Comparison of ENCODE assay signal across 21 cellular contexts in genomic region chr14:69680297-69680696, GRCh38.
DNase-seq lines count a peak whose midpoint lies in the region; ATAC-seq and TF ChIP-seq lines count a peak whose summit lies in the region.
"Had no signal": no experiment of that assay in that cellular context is flagged by ENCODE, and none has a peak within 500 bp of the region (broad histone marks: within the 10 kb centered on the region; RNA-seq: fewer than 3 reads in every experiment).

No MANE protein-coding gene starts in this region.

- peaks cover 31% of the 10 kb centered on the region for H3K36me3 Mint-ChIP-seq in activated CD8-positive, alpha-beta memory T cell treated with anti-CD3 and anti-CD28 coated beads, Interleukin-2, amount 10 ng/mL, durations not matched to agents 7 days and 5 days
- peaks cover 9 to 16% of the 10 kb centered on the region in 2 donors for H3K36me3 Mint-ChIP-seq in CD4-positive, alpha-beta memory T cell

- TF ChIP-seq POLR2A in esophagus muscularis mucosa (IDR thresholded peaks at IDR 0.05; ENCODE audit: low read depth) (no peak), sigmoid colon (IDR thresholded peaks at IDR 0.05) (no peak)

- intact Hi-C loops in CD4-positive, alpha-beta memory T cell (cut with micrococcal nuclease) = no loop called here
- intact Hi-C loops in esophagus muscularis mucosa (cut with DNase I) = no loop called here
- intact Hi-C loops in sigmoid colon (cut with DNase I) = no loop called here

- no peaks in the 10 kb centered on the region for H3K9me3 ChIP-seq in CD4-positive, alpha-beta memory T cell (ENCODE audit: control insufficient read depth in 1 of 2, low read length in 2 of 2)
- H3K9me3 ChIP-seq in esophagus muscularis mucosa = no peaks in the 10 kb centered on the region
- no peaks in the 10 kb centered on the region for H3K9me3 ChIP-seq in sigmoid colon
- H3K9me3 ChIP-seq: left lung had no signal

- H3K4me3 ChIP-seq in CD4-positive, alpha-beta memory T cell (ENCODE audit: low read length in 2 of 2) = no peak overlapping the region
- no peak overlapping the region for H3K4me3 ChIP-seq in esophagus muscularis mucosa
- H3K4me3 ChIP-seq in sigmoid colon = no peak overlapping the region
- H3K4me3 ChIP-seq: left lung, skin epidermis had no signal

- TF ChIP-seq CTCF in esophagus muscularis mucosa (IDR thresholded peaks at IDR 0.05) = no peak
- no peak for TF ChIP-seq CTCF in sigmoid colon (IDR thresholded peaks at IDR 0.05)

- 80% methylated on average over 1 of the region's 1 CpG for WGBS in esophagus muscularis mucosa
- WGBS in sigmoid colon, 2 donors = 79 to 93% methylated on average over 1 of the region's 1 CpG

- CTCF ChIA-PET in activated CD8-positive, alpha-beta memory T cell treated with anti-CD3 and anti-CD28 coated beads, Interleukin-2, amount 10 ng/mL, durations not matched to agents 7 days and 5 days (lab: Charles Lee) = no interaction called here
- CTCF ChIA-PET in CD4-positive, alpha-beta memory T cell (lab: Charles Lee; ENCODE audit: partially characterized antibody) = interaction anchor here (1.2 to 1.5 kb wide), 2 partner anchors 11 to 68 kb away, joined by 3 read pairs; no protein-coding TSS in a partner anchor

- peaks cover 83% of the 10 kb centered on the region for H3K4me1 Mint-ChIP-seq in activated CD8-positive, alpha-beta memory T cell treated with anti-CD3 and anti-CD28 coated beads, Interleukin-2, amount 10 ng/mL, durations not matched to agents 7 days and 5 days
- peaks cover 63 to 72% (median 68%) of the 10 kb centered on the region in 4 donors for H3K4me1 Mint-ChIP-seq in CD4-positive, alpha-beta memory T cell

- H3K4me3 Mint-ChIP-seq in activated CD8-positive, alpha-beta memory T cell treated with anti-CD3 and anti-CD28 coated beads, Interleukin-2, amount 10 ng/mL, durations not matched to agents 7 days and 5 days = no peak overlapping the region
- no peak overlapping the region for H3K4me3 Mint-ChIP-seq in CD4-positive, alpha-beta memory T cell
- H3K4me3 Mint-ChIP-seq: central memory CD8-positive, alpha-beta T cell had no signal

- H3K36me3 ChIP-seq in CD4-positive, alpha-beta memory T cell (ENCODE audit: insufficient read depth, low read length) = no peaks in the 10 kb centered on the region
- no peaks in the 10 kb centered on the region for H3K36me3 ChIP-seq in esophagus muscularis mucosa
- H3K36me3 ChIP-seq in sigmoid colon = no peaks in the 10 kb centered on the region
- H3K36me3 ChIP-seq: left lung had no signal

- POLR2A ChIA-PET in CD4-positive, alpha-beta memory T cell (lab: Charles Lee; ENCODE audit: partially characterized antibody) = no interaction called here

- no peak for DNase-seq in activated CD8-positive, alpha-beta memory T cell treated with anti-CD3 and anti-CD28 coated beads, Interleukin-2, amount 10 ng/mL, durations not matched to agents 7 days and 5 days
- DNase-seq in activated CD8-positive, alpha-beta memory T cell treated with anti-CD3 and anti-CD28 coated beads, Interleukin-2, amount 50 U/mL, for 48 hours = no peak
- no peak for DNase-seq in CD4-positive, alpha-beta memory T cell
- DNase-seq in esophagus muscularis mucosa (ENCODE audit: extremely low spot score) = no peak
- no peak for DNase-seq in sigmoid colon
- no peak for DNase-seq in GM03348 (ENCODE audit: low spot score)
- no peak for DNase-seq in stimulated activated CD4-positive, alpha-beta T cell treated with anti-CD3 and anti-CD28 coated beads, Interleukin-2, amount 100 ng/mL, for 24 hours
- DNase-seq: activated CD8-positive, alpha-beta memory T cell treated with anti-CD3 and anti-CD28 coated beads for 24 hours; COR-L47; DMS53; H7; left lung; NCI-H1105; NCI-H1930; NCI-H526 treated with DMSO at 0.1 percent for 48 hours; SW 1271; trophoblast cell had no signal

- no peaks in the 10 kb centered on the region for H3K9me3 Mint-ChIP-seq in activated CD8-positive, alpha-beta memory T cell treated with anti-CD3 and anti-CD28 coated beads, Interleukin-2, amount 10 ng/mL, durations not matched to agents 7 days and 5 days (ENCODE audit: low read depth)
- no peaks in the 10 kb centered on the region for H3K9me3 Mint-ChIP-seq in CD4-positive, alpha-beta memory T cell
- H3K9me3 Mint-ChIP-seq: central memory CD8-positive, alpha-beta T cell had no signal

- peaks cover 77% of the 10 kb centered on the region for H3K4me1 ChIP-seq in CD4-positive, alpha-beta memory T cell (ENCODE audit: insufficient read depth, low read length)
- H3K4me1 ChIP-seq in esophagus muscularis mucosa (peaks cover 53 to 90% (median 87%) of the 10 kb centered on the region in 4 donors), sigmoid colon (peaks cover 0 to 76% (median 62%) of the 10 kb centered on the region in 4 donors)

- no peak for TF ChIP-seq EP300 in esophagus muscularis mucosa (IDR thresholded peaks at IDR 0.05)
- TF ChIP-seq EP300 in sigmoid colon (IDR thresholded peaks at IDR 0.05) = no peak

- H3K27me3 Mint-ChIP-seq in activated CD8-positive, alpha-beta memory T cell treated with anti-CD3 and anti-CD28 coated beads, Interleukin-2, amount 10 ng/mL, durations not matched to agents 7 days and 5 days = no peaks in the 10 kb centered on the region
- no peaks in the 10 kb centered on the region for H3K27me3 Mint-ChIP-seq in CD4-positive, alpha-beta memory T cell
- H3K27me3 Mint-ChIP-seq: central memory CD8-positive, alpha-beta T cell had no signal

- H3K27ac ChIP-seq in CD4-positive, alpha-beta memory T cell (ENCODE audit: low read depth, low read length) = no peak overlapping the region
- H3K27ac ChIP-seq in esophagus muscularis mucosa (replicated peaks in 1 of 4) (peak overlapping the region in 3 of 4 donors; percentile 3 to 71 (median 9)), sigmoid colon (peak overlapping the region in 3 of 4 donors; percentile 24 to 72 (median 61))

- no peaks in the 10 kb centered on the region for H3K27me3 ChIP-seq in CD4-positive, alpha-beta memory T cell (ENCODE audit: insufficient read depth, low read length)
- no peaks in the 10 kb centered on the region for H3K27me3 ChIP-seq in esophagus muscularis mucosa
- H3K27me3 ChIP-seq in sigmoid colon = no peaks in the 10 kb centered on the region
- H3K27me3 ChIP-seq: left lung had no signal

- peak overlapping the region; percentile 26 for H3K27ac Mint-ChIP-seq in activated CD8-positive, alpha-beta memory T cell treated with anti-CD3 and anti-CD28 coated beads, Interleukin-2, amount 10 ng/mL, durations not matched to agents 7 days and 5 days
- H3K27ac Mint-ChIP-seq in CD4-positive, alpha-beta memory T cell = peak overlapping the region in 6 of 7 donors; percentile 14 to 65 (median 48)

- no peak for ATAC-seq in activated CD8-positive, alpha-beta memory T cell treated with anti-CD3 and anti-CD28 coated beads, Interleukin-2, amount 10 ng/mL, durations not matched to agents 7 days and 5 days
- ATAC-seq in HG03469 (IDR thresholded peaks at IDR 0.05; ENCODE audit: unreplicated experiment) = no peak
- ATAC-seq: activated CD4-positive, CD25-positive, alpha-beta regulatory T cell treated with anti-CD3 and anti-CD28 coated beads, Interleukin-2, amount 50 U/mL, for 24 hours; left lung had no signal
